In the genomic region with DNA sequence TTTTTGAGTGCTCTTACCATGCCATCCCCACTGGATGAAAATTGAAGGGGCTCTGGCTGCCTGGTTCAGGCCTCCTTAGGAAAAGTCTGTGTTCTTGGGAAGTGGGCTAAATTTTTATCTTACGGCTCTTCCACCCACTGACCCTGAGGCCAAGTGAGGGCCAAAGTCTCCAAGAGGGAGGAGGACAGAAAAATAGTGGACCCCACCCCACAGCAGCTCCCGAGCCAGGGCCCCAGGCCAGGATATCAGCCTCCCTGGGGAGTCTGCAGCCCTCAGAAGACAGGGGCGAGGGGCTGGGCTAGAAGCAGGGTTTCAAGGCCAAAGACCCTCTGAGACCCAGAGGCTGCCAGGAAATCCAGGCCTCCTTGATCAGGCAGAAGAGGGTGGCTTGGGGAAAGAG, we compare ENCODE assay signal across 14 cellular contexts.
A peak's percentile ranks its signal among the peaks of the same experiment; 100 is the strongest.
DNase-seq lines count a peak whose midpoint lies in the region; ATAC-seq and TF ChIP-seq lines count a peak whose summit lies in the region.
"Had no signal": no experiment of that assay in that cellular context is flagged by ENCODE, and none has a peak within 500 bp of the region (broad histone marks: within the 10 kb centered on the region; RNA-seq: fewer than 3 reads in every experiment).

No MANE protein-coding gene starts in this region.

- H3K27ac Mint-ChIP-seq in glutamatergic neuron (ENCODE audit: unreplicated experiment) (peak overlapping the region; percentile 91), neural crest cell (ENCODE audit: unreplicated experiment) (peak overlapping the region; percentile 91)

- DNase-seq in NT2/D1 (ENCODE audit: low read depth, low spot score) (no peak), glutamatergic neuron (no peak), neural crest cell (ENCODE audit: low read depth, low spot score) (no peak), tibial artery (no peak), mesenteric fat pad (ENCODE audit: low spot score) (no peak), AML-193 (lab: John Stamatoyannopoulos, UW) (no peak)
- DNase-seq: activated CD8-positive, alpha-beta memory T cell treated with anti-CD3 and anti-CD28 coated beads for 24 hours; activated gamma-delta T cell; KBM-7; SHP77; stimulated activated CD4-positive, alpha-beta T cell treated with anti-CD3 and anti-CD28 coated beads, Interleukin-15, amount 100 ng/mL, for 24 hours had no signal

- H3K27me3 ChIP-seq in NT2/D1 (ENCODE audit: insufficient read depth, insufficient read length) = no peaks in the 10 kb centered on the region
- H3K27me3 ChIP-seq in tibial artery = no peaks in the 10 kb centered on the region

- H3K9ac ChIP-seq in NT2/D1 (ENCODE audit: insufficient read length, low read depth) = peak overlapping the region; percentile 87

- H3K4me3 ChIP-seq in NT2/D1 (ENCODE audit: insufficient read length, low read depth) = no peak overlapping the region
- H3K4me3 ChIP-seq in tibial artery = no peak overlapping the region

- ATAC-seq in GM21360 (IDR thresholded peaks at IDR 0.05; ENCODE audit: unreplicated experiment) (no peak), HG02870 (IDR thresholded peaks at IDR 0.05; ENCODE audit: unreplicated experiment) (no peak)

- peaks cover 35% of the 10 kb centered on the region for H3K9me3 Mint-ChIP-seq in glutamatergic neuron (ENCODE audit: unreplicated experiment)
- H3K9me3 Mint-ChIP-seq in neural crest cell = no peaks in the 10 kb centered on the region

- H3K4me1 Mint-ChIP-seq in glutamatergic neuron (ENCODE audit: low read depth, unreplicated experiment) (peaks cover 62% of the 10 kb centered on the region), neural crest cell (peaks cover 92% of the 10 kb centered on the region)

- intact Hi-C loops in tibial artery (cut with DNase I; ENCODE audit: low total_unique reads) = loop anchor here (10.0 kb wide), 2 partner anchors 75 to 165 kb away; no protein-coding TSS in a partner anchor

- TF ChIP-seq CTCF in glutamatergic neuron (IDR thresholded peaks at IDR 0.05; ENCODE audit: partially characterized antibody, unreplicated experiment) = no peak
- no peak for TF ChIP-seq CTCF in neural crest cell (conservative IDR thresholded peaks at IDR 0.05)
- TF ChIP-seq CTCF in tibial artery (IDR thresholded peaks at IDR 0.05) = no peak

- H3K4me3 Mint-ChIP-seq in glutamatergic neuron (ENCODE audit: unreplicated experiment) (peak overlapping the region; percentile 83), neural crest cell (peak overlapping the region; percentile 73)

- H3K4me1 ChIP-seq in NT2/D1 (ENCODE audit: insufficient read depth, insufficient read length) = peaks cover 30% of the 10 kb centered on the region
- H3K4me1 ChIP-seq in tibial artery = peaks cover 8 to 54% (median 39%) of the 10 kb centered on the region in 4 donors

- H3K36me3 Mint-ChIP-seq in glutamatergic neuron (ENCODE audit: unreplicated experiment) (no peaks in the 10 kb centered on the region), neural crest cell (ENCODE audit: low read depth) (no peaks in the 10 kb centered on the region)

- H3K9me3 ChIP-seq in NT2/D1 (ENCODE audit: insufficient read depth, low read length) (no peaks in the 10 kb centered on the region), tibial artery (no peaks in the 10 kb centered on the region)

- H3K36me3 ChIP-seq in NT2/D1 (ENCODE audit: insufficient read depth, insufficient read length, low read length) (peaks cover 5% of the 10 kb centered on the region), tibial artery (no peaks in the 10 kb centered on the region)

- H3K27ac ChIP-seq in tibial artery = peak overlapping the region; percentile 53 to 75
- H3K27ac ChIP-seq: C4-2B had no signal

- H3K27me3 Mint-ChIP-seq in glutamatergic neuron (ENCODE audit: unreplicated experiment) = peaks cover 13% of the 10 kb centered on the region
- H3K27me3 Mint-ChIP-seq in neural crest cell (ENCODE audit: low read depth) = no peaks in the 10 kb centered on the region
